8 cellular contexts compared by ENCODE assay signal in genomic region chr3:52055537-52056351, GRCh38. TPM values are rescaled to one million over a fixed set of nuclear protein-coding genes. Genes with fewer than 3 reads are reported as not detected.
DNase-seq lines count a peak whose midpoint lies in the region; ATAC-seq and TF ChIP-seq lines count a peak whose summit lies in the region.

No MANE protein-coding gene starts in this region.

- WGBS in sigmoid colon, 2 donors: 0 to 1% methylated on average over 94 of the region's 94 CpGs

- peak; percentile 11 to 28 for DNase-seq in NCI-H2081 (lab: John Stamatoyannopoulos, UW)
- DNase-seq in NCI-H2081 treated with DMSO at 0.1 percent for 48 hours (lab: John Stamatoyannopoulos, UW): no peak
- DNase-seq in SJCRH30: peak; percentile 62 to 71
- peak; percentile 14 for DNase-seq in activated naive CD8-positive, alpha-beta T cell treated with anti-CD3 and anti-CD28 coated beads, Interleukin-2, amount 50 U/mL, for 16 hours (ENCODE audit: low read depth, low spot score)
- no peak for DNase-seq in right atrium auricular region (ENCODE audit: low spot score)
- DNase-seq in sigmoid colon: peak; percentile 75

- H3K4me3 ChIP-seq in SJCRH30 (peak overlapping the region; percentile 55), right atrium auricular region (peak overlapping the region; percentile 65 to 73), sigmoid colon (peak overlapping the region; percentile 46 to 83 (median 71))

- peak; percentile 7 for ATAC-seq in HG02943 (IDR thresholded peaks at IDR 0.05; ENCODE audit: low read depth, unreplicated experiment)
- ATAC-seq in GM19463 (IDR thresholded peaks at IDR 0.05; ENCODE audit: unreplicated experiment): no peak

- H3K27ac ChIP-seq in SJCRH30: no peak overlapping the region
- peak overlapping the region; percentile 94 to 97 for H3K27ac ChIP-seq in right atrium auricular region
- H3K27ac ChIP-seq in sigmoid colon: peak overlapping the region; percentile 83 to 94 (median 88)

- TF ChIP-seq EP300 in sigmoid colon (IDR thresholded peaks at IDR 0.05): no peak

- TF ChIP-seq CTCF in right atrium auricular region (IDR thresholded peaks at IDR 0.05) (peak in 1 of 2 donors; percentile 18), sigmoid colon (IDR thresholded peaks at IDR 0.05) (peak in 1 of 4 experiments; percentile 25)

- intact Hi-C loops in sigmoid colon (cut with DNase I): loop anchor here (2.0 to 5.0 kb wide), 4 partner anchors 55 to 142 kb away; partner anchors contain the start of genes ALAS1 and PARP3

- H3K27me3 ChIP-seq in SJCRH30: no peaks in the 10 kb centered on the region
- H3K27me3 ChIP-seq in right atrium auricular region: no peaks in the 10 kb centered on the region
- no peaks in the 10 kb centered on the region for H3K27me3 ChIP-seq in sigmoid colon

- H3K9me3 ChIP-seq in SJCRH30 (replicated peaks) (no peaks in the 10 kb centered on the region), right atrium auricular region (no peaks in the 10 kb centered on the region), sigmoid colon (no peaks in the 10 kb centered on the region)

- no peaks in the 10 kb centered on the region for H3K36me3 ChIP-seq in SJCRH30
- peaks cover 18% of the 10 kb centered on the region for H3K36me3 ChIP-seq in right atrium auricular region
- peaks cover 2 to 22% (median 8%) of the 10 kb centered on the region in 4 donors for H3K36me3 ChIP-seq in sigmoid colon

- H3K4me1 ChIP-seq in SJCRH30 (no peaks in the 10 kb centered on the region), right atrium auricular region (peaks cover 0 to 54% of the 10 kb centered on the region in 2 donors), sigmoid colon (peaks cover 0 to 52% (median 48%) of the 10 kb centered on the region in 4 donors)

- TF ChIP-seq POLR2A in sigmoid colon (IDR thresholded peaks at IDR 0.05): no peak

RNA-seq across cellular contexts. Expression of gene DUSP7, which starts 0.6 kb away (rescaled TPM):
- total RNA-seq in SJCRH30 (2014; rRNA removed; shearing (Covaris generic)): 9.1 and 9.6 TPM in 2 replicates
- 10 to 100 TPM; 17.7 to 33.7 TPM for total RNA-seq in right atrium auricular region
- total RNA-seq in sigmoid colon: 1 to 10 TPM; 6.3 to 7.5 (median 7.0) TPM
- polyA plus RNA-seq in sigmoid colon: 1 to 10 TPM; 3.0 to 7.6 (median 4.2) TPM

Comparison
In these comparisons a context has a peak if more than half of its experiments do, and no peak if none do; other contexts are left out.
1. DNase-seq: peak in NCI-H2081 (2 of 2), SJCRH30 (2 of 2), activated naive CD8-positive, alpha-beta T cell treated with anti-CD3 and anti-CD28 coated beads, Interleukin-2, amount 50 U/mL, for 16 hours (single experiment) and sigmoid colon (single experiment); none in NCI-H2081 treated with DMSO at 0.1 percent for 48 hours (single experiment) and right atrium auricular region (single experiment).
2. Peak in every context shown above with its lines, with median percentiles within 50 percentile points of each other: H3K4me3 ChIP-seq.